In the genomic region with DNA sequence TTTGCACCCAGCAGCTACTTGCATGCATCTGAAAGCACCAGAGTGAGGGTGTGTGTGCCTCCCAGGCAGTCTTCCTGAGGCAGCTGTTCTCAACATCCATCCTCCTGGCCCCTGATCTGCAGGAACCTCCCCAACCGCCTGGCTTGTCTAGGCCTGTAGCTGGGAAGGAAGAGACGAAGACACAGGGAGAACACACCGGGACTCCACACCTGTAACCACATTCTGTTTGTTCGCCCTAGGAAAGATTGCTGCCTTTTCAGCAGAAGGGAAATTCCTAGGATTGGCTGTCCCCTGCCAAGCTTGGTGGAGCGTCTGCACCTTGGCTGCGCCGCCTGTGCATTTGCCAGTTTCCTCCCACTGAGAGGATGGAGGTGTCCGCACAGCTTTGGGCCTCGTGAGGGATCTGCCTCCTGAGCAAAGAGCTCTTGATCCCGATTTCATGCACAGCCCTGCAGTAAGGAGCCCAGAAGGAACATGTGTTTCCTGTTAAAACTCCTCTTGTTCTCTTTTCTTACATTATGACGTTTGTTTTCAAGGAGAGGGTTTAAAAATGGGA, we compare ENCODE assay signal across 18 cellular contexts.
DNase-seq lines count a peak whose midpoint lies in the region; ATAC-seq and TF ChIP-seq lines count a peak whose summit lies in the region.
"Had no signal": no experiment of that assay in that cellular context is flagged by ENCODE, and none has a peak within 500 bp of the region (broad histone marks: within the 10 kb centered on the region; RNA-seq: fewer than 3 reads in every experiment).

No MANE protein-coding gene starts in this region.

- H3K9ac ChIP-seq in mesenchymal stem cell (ENCODE audit: low read length), result peak overlapping the region; percentile 4
- H3K9ac ChIP-seq: KMS-11 had no signal

- no peak overlapping the region for H3K4me2 ChIP-seq in mesenchymal stem cell (ENCODE audit: low read length, poor library complexity, severe bottlenecking)
- H3K4me2 ChIP-seq: KMS-11 had no signal

- H3K4me1 ChIP-seq in A673 (ENCODE audit: insufficient read depth, low read length, poor library complexity, severe bottlenecking) (no peaks in the 10 kb centered on the region), mesenchymal stem cell (ENCODE audit: control insufficient read depth, insufficient read depth, low read depth, low read length) (peaks cover 9% of the 10 kb centered on the region)

- no peaks in the 10 kb centered on the region for H3K36me3 ChIP-seq in A673 (ENCODE audit: insufficient read depth, low read length, poor library complexity, severe bottlenecking)
- H3K36me3 ChIP-seq in mesenchymal stem cell (ENCODE audit: control insufficient read depth in 1 of 2, insufficient read depth in 2 of 2, low read depth in 1 of 2, low read length in 2 of 2), result peaks cover 11 to 25% of the 10 kb centered on the region in 2 experiments

- H3K4me3 ChIP-seq in A673 (ENCODE audit: low read depth, low read length, poor library complexity, severe bottlenecking) (no peak overlapping the region), mesenchymal stem cell (ENCODE audit: insufficient read depth in 1 of 2, low read depth in 1 of 2, low read length in 2 of 2) (no peak overlapping the region)
- H3K4me3 ChIP-seq: lung had no signal

- no peak overlapping the region for H2BK15ac ChIP-seq in mesenchymal stem cell (ENCODE audit: low read depth, poor library complexity, severe bottlenecking)

- H3K4ac ChIP-seq in mesenchymal stem cell (ENCODE audit: low read depth in 1 of 2, low read length in 2 of 2), result peak overlapping the region in 1 of 2 experiments; percentile 53

- no TSS peak for BruUV-seq in A673 (replicated peaks; lab: Mats Ljungman, UMichigan)

- POLR2A ChIA-PET in A673 (lab: Charles Lee; ENCODE audit: low non-redundant PET), result no interaction called here
- POLR2A ChIA-PET in activated CD8-positive, alpha-beta T cell treated with anti-CD3 and anti-CD28 coated beads, Interleukin-2, amount 10 ng/mL, durations not matched to agents 7 days and 5 days (lab: Charles Lee), result no interaction called here

- no peak overlapping the region for H4K8ac ChIP-seq in mesenchymal stem cell (ENCODE audit: low read length)

- no peaks in the 10 kb centered on the region for H3K4me1 Mint-ChIP-seq in activated CD8-positive, alpha-beta T cell treated with anti-CD3 and anti-CD28 coated beads, Interleukin-2, amount 10 ng/mL, durations not matched to agents 7 days and 5 days (ENCODE audit: low read depth)
- H3K4me1 Mint-ChIP-seq: activated naive CD4-positive, alpha-beta T cell treated with anti-CD3 and anti-CD28 coated beads, Interleukin-2, amount 50 U/mL, for 24 hours had no signal

- H3K9me3 Mint-ChIP-seq in activated CD8-positive, alpha-beta T cell treated with anti-CD3 and anti-CD28 coated beads, Interleukin-2, amount 10 ng/mL, durations not matched to agents 7 days and 5 days (ENCODE audit: insufficient read depth), result no peaks in the 10 kb centered on the region
- H3K9me3 Mint-ChIP-seq: activated naive CD4-positive, alpha-beta T cell treated with anti-CD3 and anti-CD28 coated beads, Interleukin-2, amount 50 U/mL, for 24 hours had no signal

- H2AFZ ChIP-seq in mesenchymal stem cell (ENCODE audit: low read depth, low read length), result no peak overlapping the region

- DNase-seq in A673 (ENCODE audit: low spot score), result peak; percentile 5
- DNase-seq in NCI-H1694 (lab: John Stamatoyannopoulos, UW), result peak; percentile 71
- DNase-seq in cerebellum (ENCODE audit: low spot score), result peak; percentile 73
- no peak for DNase-seq in mesenchymal stem cell
- no peak for DNase-seq in activated CD8-positive, alpha-beta T cell treated with anti-CD3 and anti-CD28 coated beads, Interleukin-2, amount 10 ng/mL, durations not matched to agents 7 days and 5 days
- DNase-seq in SW480 (ENCODE audit: low spot score), result no peak
- DNase-seq in D341Med (ENCODE audit: low spot score), result no peak
- DNase-seq: ACHN; activated CD8-positive, alpha-beta memory T cell treated with anti-CD3 and anti-CD28 coated beads, Interleukin-2, amount 50 U/mL, for 4 hours; Calu3; central memory CD4-positive, alpha-beta T cell; NCI-H1930; nucleus accumbens had no signal

- H3K79me1 ChIP-seq in mesenchymal stem cell (replicated peaks; ENCODE audit: low read length, poor library complexity, severe bottlenecking), result peaks cover 8% of the 10 kb centered on the region

- ATAC-seq in activated CD8-positive, alpha-beta T cell treated with anti-CD3 and anti-CD28 coated beads, Interleukin-2, amount 10 ng/mL, durations not matched to agents 7 days and 5 days, result no peak
- no peak for ATAC-seq in HG02678 (IDR thresholded peaks at IDR 0.05; ENCODE audit: unreplicated experiment)
- ATAC-seq: HCT116 had no signal

- H3K4me3 Mint-ChIP-seq in activated CD8-positive, alpha-beta T cell treated with anti-CD3 and anti-CD28 coated beads, Interleukin-2, amount 10 ng/mL, durations not matched to agents 7 days and 5 days, result no peak overlapping the region
- H3K4me3 Mint-ChIP-seq: activated naive CD4-positive, alpha-beta T cell treated with anti-CD3 and anti-CD28 coated beads, Interleukin-2, amount 50 U/mL, for 24 hours had no signal

- H3K18ac ChIP-seq in mesenchymal stem cell (ENCODE audit: low read depth in 1 of 2, low read length in 2 of 2), result no peak overlapping the region

- H2BK5ac ChIP-seq in mesenchymal stem cell (ENCODE audit: low read depth, low read length, poor library complexity, severe bottlenecking), result no peak overlapping the region

- no peak overlapping the region for H2BK12ac ChIP-seq in mesenchymal stem cell (ENCODE audit: low read length in 2 of 2)

- CTCF ChIA-PET in A673 (lab: Charles Lee), result no interaction called here
- CTCF ChIA-PET in activated CD8-positive, alpha-beta T cell treated with anti-CD3 and anti-CD28 coated beads, Interleukin-2, amount 10 ng/mL, durations not matched to agents 7 days and 5 days (lab: Charles Lee), result no interaction called here

- H2AK5ac ChIP-seq in mesenchymal stem cell (ENCODE audit: low read length, severe bottlenecking), result no peak overlapping the region

- no peak overlapping the region for H3K27ac Mint-ChIP-seq in activated CD8-positive, alpha-beta T cell treated with anti-CD3 and anti-CD28 coated beads, Interleukin-2, amount 10 ng/mL, durations not matched to agents 7 days and 5 days
- H3K27ac Mint-ChIP-seq: activated naive CD4-positive, alpha-beta T cell treated with anti-CD3 and anti-CD28 coated beads, Interleukin-2, amount 50 U/mL, for 24 hours had no signal

- H3K9me3 ChIP-seq in A673 (ENCODE audit: low read depth, low read length, poor library complexity, severe bottlenecking), result no peaks in the 10 kb centered on the region
- H3K9me3 ChIP-seq in mesenchymal stem cell (ENCODE audit: control insufficient read depth, low read length), result no peaks in the 10 kb centered on the region

- no peak overlapping the region for H2BK120ac ChIP-seq in mesenchymal stem cell (ENCODE audit: low read depth, low read length)

- no peak overlapping the region for H3K23ac ChIP-seq in mesenchymal stem cell (ENCODE audit: low read length in 2 of 2)

- H3K27me3 ChIP-seq in A673 (replicated peaks; ENCODE audit: insufficient read depth, low read depth, low read length, poor library complexity) (no peaks in the 10 kb centered on the region), mesenchymal stem cell (ENCODE audit: control insufficient read depth in 1 of 2, insufficient read depth in 1 of 2, low read length in 2 of 2) (no peaks in the 10 kb centered on the region)

- H3K27me3 Mint-ChIP-seq in activated CD8-positive, alpha-beta T cell treated with anti-CD3 and anti-CD28 coated beads, Interleukin-2, amount 10 ng/mL, durations not matched to agents 7 days and 5 days (ENCODE audit: low read depth), result no peaks in the 10 kb centered on the region
- H3K27me3 Mint-ChIP-seq: activated naive CD4-positive, alpha-beta T cell treated with anti-CD3 and anti-CD28 coated beads, Interleukin-2, amount 50 U/mL, for 24 hours had no signal

- intact Hi-C loops in A673 (cut with micrococcal nuclease; ENCODE audit: unreplicated experiment), result no loop called here

- no peak for TF ChIP-seq CTCF in A673 (conservative IDR thresholded peaks at IDR 0.05; ENCODE audit: low read depth, low read length)

- no peaks in the 10 kb centered on the region for H3K36me3 Mint-ChIP-seq in activated CD8-positive, alpha-beta T cell treated with anti-CD3 and anti-CD28 coated beads, Interleukin-2, amount 10 ng/mL, durations not matched to agents 7 days and 5 days (ENCODE audit: low read depth)
- H3K36me3 Mint-ChIP-seq: activated naive CD4-positive, alpha-beta T cell treated with anti-CD3 and anti-CD28 coated beads, Interleukin-2, amount 50 U/mL, for 24 hours had no signal

- H3K14ac ChIP-seq in mesenchymal stem cell (ENCODE audit: low read length in 2 of 2), result peak overlapping the region in 1 of 2 experiments; percentile 4

- no peak overlapping the region for H3K27ac ChIP-seq in A673 (ENCODE audit: low read depth, low read length, poor library complexity, severe bottlenecking)
- H3K27ac ChIP-seq in mesenchymal stem cell (ENCODE audit: low read length, poor library complexity, severe bottlenecking), result no peak overlapping the region
- H3K27ac ChIP-seq: KMS-11 had no signal

- no peak overlapping the region for H4K91ac ChIP-seq in mesenchymal stem cell (ENCODE audit: low read length)

- WGBS in mesenchymal stem cell, result 95% methylated on average over 11 of the region's 11 CpGs

Comparison
In these comparisons a context has a peak if more than half of its experiments do, and no peak if none do; other contexts are left out.
1. DNase-seq: peak in A673 (single experiment), NCI-H1694 (single experiment) and cerebellum (single experiment); none in mesenchymal stem cell (single experiment), activated CD8-positive, alpha-beta T cell treated with anti-CD3 and anti-CD28 coated beads, Interleukin-2, amount 10 ng/mL, durations not matched to agents 7 days and 5 days (single experiment), SW480 (single experiment) and D341Med (single experiment).